In genomic region chr5:149641000-149641576, GRCh38 we compare ENCODE assay signal across 1 cellular context.
TF ChIP-seq lines count a peak whose summit lies in the region.

No MANE protein-coding gene starts in this region.

TF ChIP-seq in K562, 482 proteins besides CTCF, POLR2A, EP300 and RAD21 (continued from another document):
- TF ChIP-seq, protein P1, sequence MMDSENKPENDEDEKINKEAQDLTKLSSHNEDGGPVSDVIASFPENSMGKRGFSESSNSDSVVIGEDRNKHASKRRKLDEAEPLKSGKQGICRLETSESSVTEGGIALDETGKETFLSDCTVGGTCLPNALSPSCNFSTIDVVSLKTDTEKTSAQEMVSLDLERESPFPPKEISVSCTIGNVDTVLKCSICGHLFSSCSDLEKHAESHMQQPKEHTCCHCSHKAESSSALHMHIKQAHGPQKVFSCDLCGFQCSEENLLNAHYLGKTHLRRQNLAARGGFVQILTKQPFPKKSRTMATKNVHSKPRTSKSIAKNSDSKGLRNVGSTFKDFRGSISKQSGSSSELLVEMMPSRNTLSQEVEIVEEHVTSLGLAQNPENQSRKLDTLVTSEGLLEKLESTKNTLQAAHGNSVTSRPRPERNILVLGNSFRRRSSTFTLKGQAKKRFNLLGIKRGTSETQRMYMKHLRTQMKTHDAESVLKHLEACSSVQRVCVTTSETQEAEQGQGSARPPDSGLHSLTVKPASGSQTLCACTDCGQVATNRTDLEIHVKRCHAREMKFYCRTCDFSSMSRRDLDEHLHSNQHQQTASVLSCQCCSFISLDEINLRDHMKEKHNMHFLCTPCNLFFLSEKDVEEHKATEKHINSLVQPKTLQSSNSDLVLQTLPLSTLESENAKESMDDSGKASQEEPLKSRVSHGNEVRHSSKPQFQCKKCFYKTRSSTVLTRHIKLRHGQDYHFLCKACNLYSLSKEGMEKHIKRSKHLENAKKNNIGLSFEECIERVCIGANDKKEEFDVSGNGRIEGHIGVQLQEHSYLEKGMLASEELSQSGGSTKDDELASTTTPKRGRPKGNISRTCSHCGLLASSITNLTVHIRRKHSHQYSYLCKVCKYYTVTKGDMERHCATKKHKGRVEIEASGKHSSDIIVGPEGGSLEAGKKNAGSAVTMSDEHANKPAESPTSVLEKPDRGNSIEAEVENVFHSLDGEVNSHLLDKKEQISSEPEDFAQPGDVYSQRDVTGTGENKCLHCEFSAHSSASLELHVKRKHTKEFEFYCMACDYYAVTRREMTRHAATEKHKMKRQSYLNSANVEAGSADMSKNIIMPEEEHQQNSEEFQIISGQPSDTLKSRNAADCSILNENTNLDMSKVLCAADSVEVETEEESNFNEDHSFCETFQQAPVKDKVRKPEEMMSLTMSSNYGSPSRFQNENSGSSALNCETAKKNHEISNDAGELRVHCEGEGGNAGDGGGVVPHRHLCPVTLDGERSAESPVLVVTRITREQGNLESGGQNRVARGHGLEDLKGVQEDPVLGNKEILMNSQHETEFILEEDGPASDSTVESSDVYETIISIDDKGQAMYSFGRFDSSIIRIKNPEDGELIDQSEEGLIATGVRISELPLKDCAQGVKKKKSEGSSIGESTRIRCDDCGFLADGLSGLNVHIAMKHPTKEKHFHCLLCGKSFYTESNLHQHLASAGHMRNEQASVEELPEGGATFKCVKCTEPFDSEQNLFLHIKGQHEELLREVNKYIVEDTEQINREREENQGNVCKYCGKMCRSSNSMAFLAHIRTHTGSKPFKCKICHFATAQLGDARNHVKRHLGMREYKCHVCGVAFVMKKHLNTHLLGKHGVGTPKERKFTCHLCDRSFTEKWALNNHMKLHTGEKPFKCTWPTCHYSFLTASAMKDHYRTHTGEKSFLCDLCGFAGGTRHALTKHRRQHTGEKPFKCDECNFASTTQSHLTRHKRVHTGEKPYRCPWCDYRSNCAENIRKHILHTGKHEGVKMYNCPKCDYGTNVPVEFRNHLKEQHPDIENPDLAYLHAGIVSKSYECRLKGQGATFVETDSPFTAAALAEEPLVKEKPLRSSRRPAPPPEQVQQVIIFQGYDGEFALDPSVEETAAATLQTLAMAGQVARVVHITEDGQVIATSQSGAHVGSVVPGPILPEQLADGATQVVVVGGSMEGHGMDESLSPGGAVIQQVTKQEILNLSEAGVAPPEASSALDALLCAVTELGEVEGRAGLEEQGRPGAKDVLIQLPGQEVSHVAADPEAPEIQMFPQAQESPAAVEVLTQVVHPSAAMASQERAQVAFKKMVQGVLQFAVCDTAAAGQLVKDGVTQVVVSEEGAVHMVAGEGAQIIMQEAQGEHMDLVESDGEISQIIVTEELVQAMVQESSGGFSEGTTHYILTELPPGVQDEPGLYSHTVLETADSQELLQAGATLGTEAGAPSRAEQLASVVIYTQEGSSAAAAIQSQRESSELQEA (IDR thresholded peaks at IDR 0.05; ENCODE audit: low read depth): no peak
- TF ChIP-seq NFYB (IDR thresholded peaks at IDR 0.05; ENCODE audit: extremely low read depth, insufficient read length): peak; percentile 74
- TF ChIP-seq, protein P2, sequence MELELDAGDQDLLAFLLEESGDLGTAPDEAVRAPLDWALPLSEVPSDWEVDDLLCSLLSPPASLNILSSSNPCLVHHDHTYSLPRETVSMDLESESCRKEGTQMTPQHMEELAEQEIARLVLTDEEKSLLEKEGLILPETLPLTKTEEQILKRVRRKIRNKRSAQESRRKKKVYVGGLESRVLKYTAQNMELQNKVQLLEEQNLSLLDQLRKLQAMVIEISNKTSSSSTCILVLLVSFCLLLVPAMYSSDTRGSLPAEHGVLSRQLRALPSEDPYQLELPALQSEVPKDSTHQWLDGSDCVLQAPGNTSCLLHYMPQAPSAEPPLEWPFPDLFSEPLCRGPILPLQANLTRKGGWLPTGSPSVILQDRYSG (tag; conservative IDR thresholded peaks at IDR 0.05; ENCODE audit: low read depth): peak; percentile 79; the same call in 1 of the 2 replicates
- TF ChIP-seq WHSC1 (IDR thresholded peaks at IDR 0.05; ENCODE audit: low read length): no peak
- TF ChIP-seq BCL6 (CRISPR knock-in tag; IDR thresholded peaks at IDR 0.05): no peak
- TF ChIP-seq TFAP4 (CRISPR knock-in tag; IDR thresholded peaks at IDR 0.05; ENCODE audit: borderline replicate concordance): peak; percentile 67
- TF ChIP-seq ZSCAN29 (IDR thresholded peaks at IDR 0.05): no peak
- peak; percentile 56 for TF ChIP-seq ZNF766 (CRISPR knock-in tag; conservative IDR thresholded peaks at IDR 0.05)
- no peak for TF ChIP-seq TGIF2 (CRISPR knock-in tag; IDR thresholded peaks at IDR 0.05)
- no peak for TF ChIP-seq SMARCC2 (IDR thresholded peaks at IDR 0.05; ENCODE audit: low read depth)
- TF ChIP-seq FOS (IDR thresholded peaks at IDR 0.05; ENCODE audit: extremely low read depth, insufficient read length): no peak
- no peak for TF ChIP-seq JUND (IDR thresholded peaks at IDR 0.05; ENCODE audit: borderline replicate concordance, low read depth, low read length)
- no peak for TF ChIP-seq JUND (tag; IDR thresholded peaks at IDR 0.05; ENCODE audit: borderline replicate concordance, low read depth, low read length)
- peak; percentile 74; the same call in 1 of the 2 replicates for TF ChIP-seq NR2C2 (CRISPR knock-in tag; IDR thresholded peaks at IDR 0.05)
- TF ChIP-seq NR2C2 (tag; IDR thresholded peaks at IDR 0.05): peak; percentile 96
- TF ChIP-seq, protein P3, sequence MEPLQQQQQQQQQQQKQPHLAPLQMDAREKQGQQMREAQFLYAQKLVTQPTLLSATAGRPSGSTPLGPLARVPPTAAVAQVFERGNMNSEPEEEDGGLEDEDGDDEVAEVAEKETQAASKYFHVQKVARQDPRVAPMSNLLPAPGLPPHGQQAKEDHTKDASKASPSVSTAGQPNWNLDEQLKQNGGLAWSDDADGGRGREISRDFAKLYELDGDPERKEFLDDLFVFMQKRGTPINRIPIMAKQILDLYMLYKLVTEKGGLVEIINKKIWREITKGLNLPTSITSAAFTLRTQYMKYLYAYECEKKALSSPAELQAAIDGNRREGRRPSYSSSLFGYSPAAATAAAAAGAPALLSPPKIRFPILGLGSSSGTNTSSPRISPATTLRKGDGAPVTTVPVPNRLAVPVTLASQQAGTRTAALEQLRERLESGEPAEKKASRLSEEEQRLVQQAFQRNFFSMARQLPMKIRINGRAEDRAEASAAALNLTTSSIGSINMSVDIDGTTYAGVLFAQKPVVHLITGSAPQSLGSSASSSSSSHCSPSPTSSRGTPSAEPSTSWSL (CRISPR knock-in tag; IDR thresholded peaks at IDR 0.05; ENCODE audit: borderline replicate concordance): no peak
- TF ChIP-seq RFX1 (IDR thresholded peaks at IDR 0.05): peak; percentile 86
- TF ChIP-seq FOXM1 (IDR thresholded peaks at IDR 0.05; ENCODE audit: low read depth): 0 out of 2 replicates have a peak, but pooled peaks have one; percentile 23
- no peak for TF ChIP-seq FOXM1 (CRISPR knock-in tag; IDR thresholded peaks at IDR 0.05; ENCODE audit: low read depth)
- TF ChIP-seq, protein P4, sequence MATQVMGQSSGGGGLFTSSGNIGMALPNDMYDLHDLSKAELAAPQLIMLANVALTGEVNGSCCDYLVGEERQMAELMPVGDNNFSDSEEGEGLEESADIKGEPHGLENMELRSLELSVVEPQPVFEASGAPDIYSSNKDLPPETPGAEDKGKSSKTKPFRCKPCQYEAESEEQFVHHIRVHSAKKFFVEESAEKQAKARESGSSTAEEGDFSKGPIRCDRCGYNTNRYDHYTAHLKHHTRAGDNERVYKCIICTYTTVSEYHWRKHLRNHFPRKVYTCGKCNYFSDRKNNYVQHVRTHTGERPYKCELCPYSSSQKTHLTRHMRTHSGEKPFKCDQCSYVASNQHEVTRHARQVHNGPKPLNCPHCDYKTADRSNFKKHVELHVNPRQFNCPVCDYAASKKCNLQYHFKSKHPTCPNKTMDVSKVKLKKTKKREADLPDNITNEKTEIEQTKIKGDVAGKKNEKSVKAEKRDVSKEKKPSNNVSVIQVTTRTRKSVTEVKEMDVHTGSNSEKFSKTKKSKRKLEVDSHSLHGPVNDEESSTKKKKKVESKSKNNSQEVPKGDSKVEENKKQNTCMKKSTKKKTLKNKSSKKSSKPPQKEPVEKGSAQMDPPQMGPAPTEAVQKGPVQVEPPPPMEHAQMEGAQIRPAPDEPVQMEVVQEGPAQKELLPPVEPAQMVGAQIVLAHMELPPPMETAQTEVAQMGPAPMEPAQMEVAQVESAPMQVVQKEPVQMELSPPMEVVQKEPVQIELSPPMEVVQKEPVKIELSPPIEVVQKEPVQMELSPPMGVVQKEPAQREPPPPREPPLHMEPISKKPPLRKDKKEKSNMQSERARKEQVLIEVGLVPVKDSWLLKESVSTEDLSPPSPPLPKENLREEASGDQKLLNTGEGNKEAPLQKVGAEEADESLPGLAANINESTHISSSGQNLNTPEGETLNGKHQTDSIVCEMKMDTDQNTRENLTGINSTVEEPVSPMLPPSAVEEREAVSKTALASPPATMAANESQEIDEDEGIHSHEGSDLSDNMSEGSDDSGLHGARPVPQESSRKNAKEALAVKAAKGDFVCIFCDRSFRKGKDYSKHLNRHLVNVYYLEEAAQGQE (CRISPR knock-in tag; IDR thresholded peaks at IDR 0.05; ENCODE audit: low read depth): no peak
